38 cellular contexts compared by ENCODE assay signal in genomic region chr2:114922076-114922475, GRCh38.
"Had no signal": no experiment of that assay in that cellular context is flagged by ENCODE, and none has a peak within 500 bp of the region (broad histone marks: within the 10 kb centered on the region; RNA-seq: fewer than 3 reads in every experiment).

No MANE protein-coding gene starts in this region.

- H3K27me3 Mint-ChIP-seq: activated naive CD4-positive, alpha-beta T cell treated with anti-CD3 and anti-CD28 coated beads, Interleukin-2, amount 10 ng/mL, durations not matched to agents 7 days and 5 days; activated naive CD4-positive, alpha-beta T cell treated with anti-CD3 and anti-CD28 coated beads, Interleukin-2, amount 50 U/mL, for 24 hours; activated naive CD8-positive, alpha-beta T cell; activated naive CD8-positive, alpha-beta T cell treated with anti-CD3 and anti-CD28 coated beads for 36 hours; activated naive CD8-positive, alpha-beta T cell treated with anti-CD3 and anti-CD28 coated beads, Interleukin-2, amount 10 ng/mL, durations not matched to agents 7 days and 5 days; activated naive CD8-positive, alpha-beta T cell treated with anti-CD3 and anti-CD28 coated beads, Interleukin-2, amount 50 U/mL, for 24 hours; activated T-cell treated with anti-CD3 and anti-CD28 coated beads, Interleukin-2, amount 50 U/mL, for 24 hours; activated T-helper 17 cell treated with anti-CD3 and anti-CD28 coated beads, Interleukin-2, amount 50 U/mL, for 72 hours; central memory CD8-positive, alpha-beta T cell had no signal

- H3K27me3 ChIP-seq: adrenal gland, ascending aorta, body of pancreas, brain microvascular endothelial cell, breast epithelium, cardiac muscle cell had no signal

- H3K27ac Mint-ChIP-seq: activated naive CD4-positive, alpha-beta T cell treated with anti-CD3 and anti-CD28 coated beads for 36 hours; activated naive CD4-positive, alpha-beta T cell treated with anti-CD3 and anti-CD28 coated beads, Interleukin-2, amount 10 ng/mL, durations not matched to agents 7 days and 5 days; activated naive CD4-positive, alpha-beta T cell treated with anti-CD3 and anti-CD28 coated beads, Interleukin-2, amount 50 U/mL, for 24 hours; activated naive CD4-positive, alpha-beta T cell treated with anti-CD3 and anti-CD28 coated beads, Interleukin-2, amount 50 U/mL, for 72 hours; activated naive CD8-positive, alpha-beta T cell; activated naive CD8-positive, alpha-beta T cell treated with anti-CD3 and anti-CD28 coated beads for 36 hours; activated naive CD8-positive, alpha-beta T cell treated with anti-CD3 and anti-CD28 coated beads, Interleukin-2, amount 10 ng/mL, durations not matched to agents 7 days and 5 days; activated naive CD8-positive, alpha-beta T cell treated with anti-CD3 and anti-CD28 coated beads, Interleukin-2, amount 50 U/mL, for 24 hours; activated T-cell treated with anti-CD3 and anti-CD28 coated beads, Interleukin-2, amount 50 U/mL, for 24 hours; activated T-cell treated with anti-CD3 and anti-CD28 coated beads, Interleukin-2, amount 50 U/mL, for 72 hours; activated T-helper 1 cell treated with anti-CD3 and anti-CD28 coated beads, Interleukin-12 subunit alpha, Interleukin-12 subunit beta, Interleukin-2, Interleukin-4 antibody, amounts not matched to agents 30 ng/mL and 10 ng/mL and 1 ng/mL, durations not matched to agents 14 hours and 24 hours and 36 hours; activated T-helper 17 cell treated with anti-CD3 and anti-CD28 coated beads, Interleukin-2, amount 50 U/mL, for 72 hours; activated T-helper 2 cell treated with anti-CD3 and anti-CD28 coated beads, Interferon-gamma antibody, Interleukin-2, Interleukin-4, amounts not matched to agents 10 μg/mL and 5 μg/mL and 100 μg/mL, durations not matched to agents 14 hours and 24 hours and 36 hours; brain had no signal

- H3K9me3 ChIP-seq: adrenal gland, ascending aorta, body of pancreas had no signal

- ATAC-seq: activated naive CD4-positive, alpha-beta T cell treated with anti-CD3 and anti-CD28 coated beads, Interleukin-2, amount 50 U/mL, for 72 hours; activated naive CD8-positive, alpha-beta T cell treated with anti-CD3 and anti-CD28 coated beads, Interleukin-2, amount 50 U/mL, for 24 hours; activated T-cell treated with anti-CD3 and anti-CD28 coated beads, Interleukin-2, amount 50 U/mL, for 4 hours; activated T-cell treated with anti-CD3 and anti-CD28 coated beads, Interleukin-2, amount 50 U/mL, for 72 hours; activated T-helper 17 cell treated with anti-CD3 and anti-CD28 coated beads, Interleukin-2, amount 50 U/mL, for 72 hours; body of pancreas had no signal

- H3K4me1 ChIP-seq: adrenal gland, ascending aorta, body of pancreas, breast epithelium had no signal

- H3K4me3 Mint-ChIP-seq: activated naive CD4-positive, alpha-beta T cell treated with anti-CD3 and anti-CD28 coated beads for 36 hours; activated naive CD4-positive, alpha-beta T cell treated with anti-CD3 and anti-CD28 coated beads, Interleukin-2, amount 10 ng/mL, durations not matched to agents 7 days and 5 days; activated naive CD4-positive, alpha-beta T cell treated with anti-CD3 and anti-CD28 coated beads, Interleukin-2, amount 50 U/mL, for 24 hours; activated naive CD8-positive, alpha-beta T cell; activated naive CD8-positive, alpha-beta T cell treated with anti-CD3 and anti-CD28 coated beads for 36 hours; activated naive CD8-positive, alpha-beta T cell treated with anti-CD3 and anti-CD28 coated beads, Interleukin-2, amount 10 ng/mL, durations not matched to agents 7 days and 5 days; activated naive CD8-positive, alpha-beta T cell treated with anti-CD3 and anti-CD28 coated beads, Interleukin-2, amount 50 U/mL, for 24 hours; activated T-cell treated with anti-CD3 and anti-CD28 coated beads, Interleukin-2, amount 50 U/mL, for 24 hours; activated T-cell treated with anti-CD3 and anti-CD28 coated beads, Interleukin-2, amount 50 U/mL, for 4 hours; activated T-cell treated with anti-CD3 and anti-CD28 coated beads, Interleukin-2, amount 50 U/mL, for 72 hours; activated T-helper 1 cell treated with anti-CD3 and anti-CD28 coated beads, Interleukin-12 subunit alpha, Interleukin-12 subunit beta, Interleukin-2, Interleukin-4 antibody, amounts not matched to agents 30 ng/mL and 10 ng/mL and 1 ng/mL, durations not matched to agents 14 hours and 24 hours and 36 hours; activated T-helper 17 cell treated with anti-CD3 and anti-CD28 coated beads, Interleukin-2, amount 50 U/mL, for 72 hours; brain; central memory CD8-positive, alpha-beta T cell had no signal

- H3K4me3 ChIP-seq: adrenal gland, ascending aorta, body of pancreas, breast epithelium, cardiac muscle cell had no signal

- DNase-seq: activated effector memory CD4-positive, alpha-beta T cell treated with anti-CD3 and anti-CD28 coated beads, Interleukin-2, amount 50 U/mL, for 16 hours; activated effector memory CD4-positive, alpha-beta T cell treated with Interleukin-2 at 50 U/mL for 16 hours; activated gamma-delta T cell; activated gamma-delta T cell treated with Interleukin-2 at 50 U/mL for 16 hours; activated naive CD4-positive, alpha-beta T cell; activated naive CD4-positive, alpha-beta T cell treated with anti-CD3 and anti-CD28 coated beads for 36 hours; activated naive CD4-positive, alpha-beta T cell treated with anti-CD3 and anti-CD28 coated beads, Interleukin-2, amount 10 ng/mL, durations not matched to agents 7 days and 5 days; activated naive CD4-positive, alpha-beta T cell treated with anti-CD3 and anti-CD28 coated beads, Interleukin-2, amount 50 U/mL, for 16 hours; activated naive CD4-positive, alpha-beta T cell treated with Interleukin-2 at 50 U/mL for 16 hours; activated naive CD8-positive, alpha-beta T cell treated with anti-CD3 and anti-CD28 coated beads for 36 hours; activated naive CD8-positive, alpha-beta T cell treated with anti-CD3 and anti-CD28 coated beads, Interleukin-2, amount 10 ng/mL, durations not matched to agents 7 days and 5 days; activated naive CD8-positive, alpha-beta T cell treated with anti-CD3 and anti-CD28 coated beads, Interleukin-2, amount 50 U/mL, for 24 hours; activated T-cell treated with anti-CD3 and anti-CD28 coated beads, Interleukin-2, amount 50 U/mL, for 1 hour; activated T-cell treated with anti-CD3 and anti-CD28 coated beads, Interleukin-2, amount 50 U/mL, for 24 hours; activated T-cell treated with anti-CD3 and anti-CD28 coated beads, Interleukin-2, amount 50 U/mL, for 4 hours; activated T-cell treated with anti-CD3 and anti-CD28 coated beads, Interleukin-2, amount 50 U/mL, for 48 hours; activated T-cell treated with anti-CD3 and anti-CD28 coated beads, Interleukin-2, amount 50 U/mL, for 72 hours; adrenal gland; amniotic stem cell; amygdala; anterior cingulate cortex; aorta; body of pancreas; brain microvascular endothelial cell; caudate nucleus; central memory CD4-positive, alpha-beta T cell; cerebellar nuclear complex had no signal

- H3K36me3 ChIP-seq: adrenal gland, ascending aorta, brain microvascular endothelial cell, breast epithelium, cardiac muscle cell had no signal

- H3K36me3 Mint-ChIP-seq: activated naive CD4-positive, alpha-beta T cell treated with anti-CD3 and anti-CD28 coated beads, Interleukin-2, amount 10 ng/mL, durations not matched to agents 7 days and 5 days; activated naive CD4-positive, alpha-beta T cell treated with anti-CD3 and anti-CD28 coated beads, Interleukin-2, amount 50 U/mL, for 24 hours; activated naive CD8-positive, alpha-beta T cell; activated naive CD8-positive, alpha-beta T cell treated with anti-CD3 and anti-CD28 coated beads for 36 hours; activated naive CD8-positive, alpha-beta T cell treated with anti-CD3 and anti-CD28 coated beads, Interleukin-2, amount 10 ng/mL, durations not matched to agents 7 days and 5 days; brain had no signal

- H3K9me3 Mint-ChIP-seq: activated naive CD4-positive, alpha-beta T cell treated with anti-CD3 and anti-CD28 coated beads, Interleukin-2, amount 10 ng/mL, durations not matched to agents 7 days and 5 days; activated naive CD4-positive, alpha-beta T cell treated with anti-CD3 and anti-CD28 coated beads, Interleukin-2, amount 50 U/mL, for 72 hours; activated naive CD8-positive, alpha-beta T cell treated with anti-CD3 and anti-CD28 coated beads for 36 hours; activated naive CD8-positive, alpha-beta T cell treated with anti-CD3 and anti-CD28 coated beads, Interleukin-2, amount 10 ng/mL, durations not matched to agents 7 days and 5 days had no signal

- H3K27ac ChIP-seq: adrenal gland, ascending aorta, body of pancreas, brain microvascular endothelial cell, breast epithelium, cardiac muscle cell had no signal

- H3K4me1 Mint-ChIP-seq: activated naive CD4-positive, alpha-beta T cell treated with anti-CD3 and anti-CD28 coated beads, Interleukin-2, amount 10 ng/mL, durations not matched to agents 7 days and 5 days; activated naive CD4-positive, alpha-beta T cell treated with anti-CD3 and anti-CD28 coated beads, Interleukin-2, amount 50 U/mL, for 24 hours; activated naive CD8-positive, alpha-beta T cell treated with anti-CD3 and anti-CD28 coated beads for 36 hours; activated naive CD8-positive, alpha-beta T cell treated with anti-CD3 and anti-CD28 coated beads, Interleukin-2, amount 10 ng/mL, durations not matched to agents 7 days and 5 days; activated naive CD8-positive, alpha-beta T cell treated with anti-CD3 and anti-CD28 coated beads, Interleukin-2, amount 50 U/mL, for 24 hours; activated T-helper 17 cell treated with anti-CD3 and anti-CD28 coated beads, Interleukin-2, amount 50 U/mL, for 72 hours; brain; central memory CD8-positive, alpha-beta T cell had no signal
